Comparison of ENCODE assay signal across 23 cellular contexts in the genomic region with DNA sequence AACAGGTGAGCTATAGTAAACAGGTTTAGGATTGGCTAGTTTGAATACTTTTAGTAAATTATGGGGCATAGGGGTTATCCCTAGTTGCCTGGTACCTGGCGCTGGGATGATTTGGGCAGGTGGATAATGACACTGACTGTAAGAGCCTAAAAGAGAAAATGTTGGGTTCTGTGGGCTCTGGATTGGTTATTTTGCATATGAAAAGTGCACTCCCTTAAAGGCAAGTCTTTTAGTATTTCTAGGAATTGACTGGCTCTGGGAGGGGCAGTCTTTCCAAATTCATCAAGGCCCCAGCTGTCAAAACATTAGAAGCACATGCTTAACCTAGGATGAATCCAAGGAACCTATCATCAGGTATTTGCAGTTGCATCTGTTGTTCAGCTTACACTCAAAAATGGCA.
"Had no signal": no experiment of that assay in that cellular context is flagged by ENCODE, and none has a peak within 500 bp of the region (broad histone marks: within the 10 kb centered on the region; RNA-seq: fewer than 3 reads in every experiment).

No MANE protein-coding gene starts in this region.

- DNase-seq: cortex of kidney; effector memory CD8-positive, alpha-beta T cell; erythroblast; esophagus squamous epithelium; glutamatergic neuron; heart right ventricle; hippocampal formation; left ventricle myocardium superior; lower lobe of right lung; natural killer cell; occipital lobe; ovary; posterior cingulate gyrus; psoas muscle; right cardiac atrium; sigmoid colon; spleen; stimulated activated CD4-positive, alpha-beta T cell treated with anti-CD3 and anti-CD28 coated beads, Interleukin-4, amount 100 ng/mL, for 4 hours; stimulated activated naive CD8-positive, alpha-beta T cell treated with anti-CD3 and anti-CD28 coated beads, Interleukin-15, Interleukin-2, amounts not matched to agents 100 U/mL and 50 U/mL, for 24 hours; substantia nigra; testis; tibial artery had no signal

- ATAC-seq: effector memory CD8-positive, alpha-beta T cell; heart right ventricle; left ventricle myocardium superior; lower lobe of right lung; natural killer cell; psoas muscle; right cardiac atrium; stimulated activated memory B cell treated with anti-CD40 and anti-IgM and Interleukin-4, amounts not matched to agents 10 μg/mL and 1 μg/mL and 100 μg/mL, for 72 hours; stimulated activated naive CD8-positive, alpha-beta T cell treated with anti-CD3 and anti-CD28 coated beads, Interleukin-15, Interleukin-2, amounts not matched to agents 100 U/mL and 50 U/mL, for 24 hours had no signal

- H3K4me3 ChIP-seq: esophagus squamous epithelium, heart right ventricle, lower lobe of right lung, ovary, psoas muscle, sigmoid colon, spleen, testis, tibial artery had no signal

- H3K27ac ChIP-seq: esophagus squamous epithelium, heart right ventricle, lower lobe of right lung, ovary, psoas muscle, sigmoid colon, spleen, testis, tibial artery had no signal

- H3K4me1 ChIP-seq: esophagus squamous epithelium, lower lobe of right lung, psoas muscle, sigmoid colon, spleen, testis, tibial artery had no signal

- H3K27me3 ChIP-seq: esophagus squamous epithelium, heart right ventricle, ovary, sigmoid colon, spleen, testis, tibial artery had no signal

- H3K36me3 ChIP-seq: esophagus squamous epithelium, heart right ventricle, lower lobe of right lung, ovary, sigmoid colon, spleen, tibial artery had no signal

- H3K9me3 ChIP-seq: esophagus squamous epithelium, heart right ventricle, lower lobe of right lung, ovary, psoas muscle, sigmoid colon, spleen, testis, tibial artery had no signal
